8 cellular contexts compared by ENCODE assay signal in the genomic region with DNA sequence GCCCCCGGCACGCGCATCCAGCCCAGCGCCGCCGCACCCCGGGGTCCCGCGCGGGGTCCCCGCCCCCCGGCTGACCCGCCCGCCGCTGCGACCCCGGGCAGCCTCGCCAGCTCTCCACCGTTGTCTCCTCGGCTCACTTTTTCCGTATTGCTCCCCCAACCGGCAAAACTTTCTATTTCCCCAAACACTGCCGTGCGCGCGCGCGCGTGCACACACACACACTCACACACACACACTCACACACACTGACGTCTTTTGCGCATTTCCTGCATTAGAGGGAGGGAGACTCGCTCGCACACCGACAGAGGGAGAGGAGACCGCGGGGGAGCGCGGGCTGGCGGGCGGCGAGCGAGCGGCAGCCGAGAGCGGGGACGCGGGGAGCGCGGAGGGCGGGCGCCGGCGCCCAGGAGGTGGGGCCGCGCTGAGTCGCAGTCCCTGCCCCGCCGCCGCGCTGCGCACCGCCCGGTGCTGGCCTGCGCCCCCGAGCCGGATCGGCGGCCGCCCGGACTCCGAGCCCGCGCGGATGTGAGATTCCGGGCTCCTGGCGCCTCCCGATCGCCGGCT. TPM values are rescaled to one million over a fixed set of nuclear protein-coding genes. Genes with fewer than 3 reads are reported as not detected.
DNase-seq lines count a peak whose midpoint lies in the region; ATAC-seq and TF ChIP-seq lines count a peak whose summit lies in the region.

No MANE protein-coding gene starts in this region.

- peak overlapping the region; percentile 89 for H3K4me3 Mint-ChIP-seq in activated CD4-positive, alpha-beta T cell treated with anti-CD3 and anti-CD28 coated beads, Interleukin-2, amount 10 ng/mL, durations not matched to agents 7 days and 5 days

- peak overlapping the region; percentile 97 for H3K27ac Mint-ChIP-seq in activated CD4-positive, alpha-beta T cell treated with anti-CD3 and anti-CD28 coated beads, Interleukin-2, amount 10 ng/mL, durations not matched to agents 7 days and 5 days

- peaks cover 6 to 46% of the 10 kb centered on the region in 2 donors for H3K4me1 ChIP-seq in left lung

- POLR2A ChIA-PET in BJ (lab: Charles Lee): interaction anchor here (0.6 kb wide), 2 partner anchors 670 to 1061 kb away, joined by 3 to 7 read pairs; no protein-coding TSS in a partner anchor
- POLR2A ChIA-PET in activated CD4-positive, alpha-beta T cell treated with anti-CD3 and anti-CD28 coated beads, Interleukin-2, amount 10 ng/mL, durations not matched to agents 7 days and 5 days (lab: Charles Lee): no interaction called here

- ATAC-seq in GM19035 (IDR thresholded peaks at IDR 0.05; ENCODE audit: unreplicated experiment) (peak; percentile 78), HG03342 (IDR thresholded peaks at IDR 0.05; ENCODE audit: unreplicated experiment) (peak; percentile 70), left lung (peak; percentile 80)

- intact Hi-C loops in left lung (cut with DNase I): no loop called here

- H3K27me3 ChIP-seq in BJ (ENCODE audit: control insufficient read depth, insufficient read depth, low read length) (no peaks in the 10 kb centered on the region), left lung (peaks cover 0 to 11% of the 10 kb centered on the region in 2 donors)

- peak overlapping the region; percentile 83 for H3K4me3 ChIP-seq in BJ (ENCODE audit: low read depth, low read length)
- peak overlapping the region; percentile 74 to 82 for H3K4me3 ChIP-seq in left lung

- peak overlapping the region; percentile 93 to 99 for H3K27ac ChIP-seq in left lung

- H3K4me1 Mint-ChIP-seq in activated CD4-positive, alpha-beta T cell treated with anti-CD3 and anti-CD28 coated beads, Interleukin-2, amount 10 ng/mL, durations not matched to agents 7 days and 5 days: peaks cover 37% of the 10 kb centered on the region

- H3K9me3 Mint-ChIP-seq in activated CD4-positive, alpha-beta T cell treated with anti-CD3 and anti-CD28 coated beads, Interleukin-2, amount 10 ng/mL, durations not matched to agents 7 days and 5 days: no peaks in the 10 kb centered on the region

- H3K27me3 Mint-ChIP-seq in activated CD4-positive, alpha-beta T cell treated with anti-CD3 and anti-CD28 coated beads, Interleukin-2, amount 10 ng/mL, durations not matched to agents 7 days and 5 days: peaks cover 11% of the 10 kb centered on the region

- CTCF ChIA-PET in BJ (lab: Yijun Ruan, JAX): interaction anchor here (0.9 to 2.9 kb wide), 4 partner anchors 109 to 286 kb away, joined by 3 to 19 read pairs (median 10); no protein-coding TSS in a partner anchor
- CTCF ChIA-PET in activated CD4-positive, alpha-beta T cell treated with anti-CD3 and anti-CD28 coated beads, Interleukin-2, amount 10 ng/mL, durations not matched to agents 7 days and 5 days (lab: Charles Lee): interaction anchor here (0.5 kb wide), 1 partner anchor 762 kb away, joined by 3 read pairs; no protein-coding TSS in a partner anchor

- H3K9me3 ChIP-seq in left lung: no peaks in the 10 kb centered on the region

- H3K36me3 Mint-ChIP-seq in activated CD4-positive, alpha-beta T cell treated with anti-CD3 and anti-CD28 coated beads, Interleukin-2, amount 10 ng/mL, durations not matched to agents 7 days and 5 days (ENCODE audit: low read depth): peaks cover 8% of the 10 kb centered on the region

- no peaks in the 10 kb centered on the region for H3K36me3 ChIP-seq in BJ (ENCODE audit: control insufficient read depth, insufficient read depth, low read length)
- no peaks in the 10 kb centered on the region for H3K36me3 ChIP-seq in left lung

- peak; percentile 55 for TF ChIP-seq CTCF in BJ (IDR thresholded peaks at IDR 0.05; ENCODE audit: insufficient read depth, low read depth, low read length)
- peak; percentile 17 to 21 for TF ChIP-seq CTCF in left lung (IDR thresholded peaks at IDR 0.05)

- DNase-seq in BJ (ENCODE audit: low read depth) (peak; percentile 81), NCI-H524 treated with DMSO at 0.1 percent for 48 hours (lab: John Stamatoyannopoulos, UW) (peak; percentile 52), cortex of kidney (lab: John Stamatoyannopoulos, UW) (peak; percentile 39), left lung (peak; percentile 92 to 94)
- DNase-seq in activated CD4-positive, alpha-beta T cell treated with anti-CD3 and anti-CD28 coated beads, Interleukin-2, amount 10 ng/mL, durations not matched to agents 7 days and 5 days: peak; percentile 95
- peak; percentile 87 to 92 for DNase-seq in stimulated activated CD4-positive, alpha-beta T cell treated with anti-CD3 and anti-CD28 coated beads, Interleukin-2, amount 100 ng/mL, for 24 hours

RNA-seq across cellular contexts. Expression of gene PRKCE, which starts 0.5 kb away (rescaled TPM):
- polyA plus RNA-seq in BJ (2011; rRNA removed): 17.1 and 19.7 TPM in 2 replicates
- 31.5 and 34.1 TPM in 2 replicates for polyA minus RNA-seq in BJ (2011; rRNA and poly(A)+ RNA removed)
- total RNA-seq in activated CD4-positive, alpha-beta T cell treated with anti-CD3 and anti-CD28 coated beads, Interleukin-2, amount 10 ng/mL, durations not matched to agents 7 days and 5 days: 10 to 100 TPM; 13.1 to 15.4 TPM
- total RNA-seq in left lung: 10 to 100 TPM; 43.8 to 56.9 TPM

RNA-seq across cellular contexts. Expression of gene SRBD1, which starts 39.9 kb away (rescaled TPM):
- polyA plus RNA-seq in BJ (2011; rRNA removed): 2.7 and 6.6 TPM in 2 replicates
- polyA minus RNA-seq in BJ (2011; rRNA and poly(A)+ RNA removed): 6.1 and 9.2 TPM in 2 replicates
- 10 to 100 TPM; 19.4 to 20.0 TPM for total RNA-seq in activated CD4-positive, alpha-beta T cell treated with anti-CD3 and anti-CD28 coated beads, Interleukin-2, amount 10 ng/mL, durations not matched to agents 7 days and 5 days
- total RNA-seq in left lung: 10 to 100 TPM; 13.4 to 18.2 TPM

Comparison
In these comparisons a context has a peak if more than half of its experiments do, and no peak if none do; other contexts are left out.
1. Peak in every context shown above with its lines: DNase-seq, ATAC-seq, H3K4me3 ChIP-seq and H3K27ac ChIP-seq.
2. DNase-seq: peak in every context shown above with its lines; median percentile 95 in activated CD4-positive, alpha-beta T cell treated with anti-CD3 and anti-CD28 coated beads, Interleukin-2, amount 10 ng/mL, durations not matched to agents 7 days and 5 days; 93 in left lung; 90 in stimulated activated CD4-positive, alpha-beta T cell treated with anti-CD3 and anti-CD28 coated beads, Interleukin-2, amount 100 ng/mL, for 24 hours; 81 in BJ; 52 in NCI-H524 treated with DMSO at 0.1 percent for 48 hours; 39 in cortex of kidney.